8 cellular contexts compared by ENCODE assay signal in the genomic region with DNA sequence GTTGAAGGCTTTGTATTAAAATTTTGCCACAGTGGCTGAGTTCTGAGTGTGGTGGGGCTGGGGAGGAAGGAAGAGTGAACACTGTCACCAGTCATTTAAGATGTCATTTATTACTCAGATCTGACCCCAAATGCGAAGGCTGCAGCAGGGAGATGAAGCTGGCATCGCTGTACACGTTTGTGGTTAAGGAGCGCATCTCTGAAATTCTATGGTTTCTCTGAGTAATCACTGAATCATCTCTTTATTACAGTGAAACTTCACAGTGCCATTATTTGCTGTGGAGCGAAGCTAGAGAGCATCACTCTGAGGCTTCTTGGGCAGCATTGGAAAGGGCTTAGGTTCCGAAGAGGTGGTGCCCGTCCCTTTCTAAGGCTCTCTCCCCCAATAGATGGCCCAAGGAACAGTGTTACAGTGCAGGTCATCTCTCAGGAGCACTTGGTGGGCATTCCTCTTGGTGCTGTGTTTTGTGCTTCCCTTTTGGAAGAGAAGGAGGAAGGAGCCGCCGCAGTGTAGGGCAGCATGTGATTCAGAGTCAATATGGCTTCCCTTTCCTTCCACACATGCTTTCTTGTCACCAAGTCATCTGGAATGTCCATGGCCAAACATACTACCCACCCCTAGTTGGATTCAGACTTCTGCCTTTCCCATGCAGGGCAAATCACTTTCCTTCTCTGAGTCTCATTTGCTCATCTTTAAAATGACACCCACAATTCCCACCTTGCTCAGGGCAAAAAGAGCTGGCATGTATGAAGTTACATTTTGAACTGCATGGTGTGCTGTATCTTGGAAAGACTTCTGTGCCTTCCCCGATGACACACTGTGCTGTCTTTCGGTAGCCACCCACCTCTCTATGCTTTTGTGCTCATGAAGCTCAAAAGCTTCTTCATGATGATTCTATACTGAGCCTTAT. TPM values are rescaled to one million over a fixed set of nuclear protein-coding genes. Genes with fewer than 3 reads are reported as not detected.
DNase-seq lines count a peak whose midpoint lies in the region; ATAC-seq, FAIRE-seq and TF ChIP-seq lines count a peak whose summit lies in the region.

No MANE protein-coding gene starts in this region.

- no peak overlapping the region for H3K9ac ChIP-seq in MM.1S (ENCODE audit: low read length)

- no peaks in the 10 kb centered on the region; the same call in 1 of the 2 replicates for H3K9me2 ChIP-seq in MM.1S (replicated peaks; ENCODE audit: insufficient read depth, low read length)

- no peak overlapping the region for H3K4me2 ChIP-seq in MM.1S (ENCODE audit: low read depth, low read length)

- no peaks in the 10 kb centered on the region for H3K36me3 ChIP-seq in MM.1S (replicated peaks; ENCODE audit: insufficient read depth, low read length)

- H3F3A ChIP-seq in MM.1S (ENCODE audit: insufficient read depth, low read length) = peaks cover 6% of the 10 kb centered on the region; the same call in 1 of the 2 replicates

- H3K4me1 Mint-ChIP-seq in activated T-cell treated with anti-CD3 and anti-CD28 coated beads, Interleukin-2, amount 50 U/mL, for 72 hours (ENCODE audit: low read depth) = peaks cover 96% of the 10 kb centered on the region

- TF ChIP-seq CTCF in AG04449 (IDR thresholded peaks at IDR 0.05; ENCODE audit: insufficient read depth, low read length, missing control alignments) (no peak), MM.1S (IDR thresholded peaks at IDR 0.05; ENCODE audit: low read length) (no peak)

- DNase-seq in AG04449 (ENCODE audit: low read depth, low spot score) (peak; percentile 52), MV-4-11 (lab: John Stamatoyannopoulos, UW) (peak; percentile 46), islet precursor cell (peak; percentile 70), cerebellar cortex (ENCODE audit: low spot score) (no peak), frontal cortex (ENCODE audit: low spot score in 2 of 2) (no peak), MM.1S (no peak)
- DNase-seq in activated T-cell treated with anti-CD3 and anti-CD28 coated beads, Interleukin-2, amount 50 U/mL, for 72 hours = peak; percentile 78 to 86

- no peak overlapping the region; the same call in 1 of the 2 replicates for H3K4me3 ChIP-seq in AG04449 (ENCODE audit: low read depth, low read length)
- no peak overlapping the region for H3K4me3 ChIP-seq in MM.1S (ENCODE audit: low read length)

- no peaks in the 10 kb centered on the region for H3K27me3 Mint-ChIP-seq in activated T-cell treated with anti-CD3 and anti-CD28 coated beads, Interleukin-2, amount 50 U/mL, for 72 hours (ENCODE audit: low read depth)

- peak overlapping the region; percentile 76 to 80 for H3K4me3 Mint-ChIP-seq in activated T-cell treated with anti-CD3 and anti-CD28 coated beads, Interleukin-2, amount 50 U/mL, for 72 hours

- H3K36me3 Mint-ChIP-seq in activated T-cell treated with anti-CD3 and anti-CD28 coated beads, Interleukin-2, amount 50 U/mL, for 72 hours (ENCODE audit: insufficient read depth in 2 of 2) = peaks cover 13 to 14% of the 10 kb centered on the region in 2 donors

- no peaks in the 10 kb centered on the region for H3K27me3 ChIP-seq in MM.1S (replicated peaks; ENCODE audit: insufficient read depth, low read length)

- POLR2A ChIA-PET in AG04449 (lab: Yijun Ruan, JAX) = interaction anchor here (0.6 to 1.5 kb wide), 5 partner anchors 15 to 282 kb away, joined by 3 read pairs; no protein-coding TSS in a partner anchor

- H3K27ac Mint-ChIP-seq in activated T-cell treated with anti-CD3 and anti-CD28 coated beads, Interleukin-2, amount 50 U/mL, for 72 hours = peak overlapping the region; percentile 93

- H3K79me2 ChIP-seq in MM.1S (ENCODE audit: low read length) = no peaks in the 10 kb centered on the region

- no peaks in the 10 kb centered on the region for H4K20me1 ChIP-seq in MM.1S (ENCODE audit: insufficient read depth, low read length)

- H3K9me3 ChIP-seq in MM.1S (replicated peaks; ENCODE audit: insufficient read depth, low read length) = no peaks in the 10 kb centered on the region

- no peak overlapping the region for H3K27ac ChIP-seq in MM.1S (ENCODE audit: low read length)

- CTCF ChIA-PET in AG04449 (lab: Yijun Ruan, JAX) = interaction anchor here (1.0 to 6.4 kb wide), 10 partner anchors 10 to 324 kb away, joined by 3 to 76 read pairs (median 6); a partner anchor contains a TSS

- no peak overlapping the region for H2AFZ ChIP-seq in MM.1S (ENCODE audit: low read length)

- H3K4me1 ChIP-seq in MM.1S (ENCODE audit: low read length) = peaks cover 14% of the 10 kb centered on the region

- FAIRE-seq in frontal cortex (lab: Jason Lieb, UNC) = no peak

- peak; percentile 62 for ATAC-seq in GM21619 (IDR thresholded peaks at IDR 0.05; ENCODE audit: unreplicated experiment)
- peak; percentile 76 to 77 for ATAC-seq in activated T-cell treated with anti-CD3 and anti-CD28 coated beads, Interleukin-2, amount 50 U/mL, for 72 hours (replicated peaks in 1 of 2)

- H3K9me3 Mint-ChIP-seq in activated T-cell treated with anti-CD3 and anti-CD28 coated beads, Interleukin-2, amount 50 U/mL, for 72 hours = peaks cover 0 to 4% of the 10 kb centered on the region in 2 donors

RNA-seq across cellular contexts. Expression of a gene that starts 9.3 kb away (rescaled TPM):
- 1 to 10 TPM; 1.4 to 1.7 TPM for total RNA-seq in activated T-cell treated with anti-CD3 and anti-CD28 coated beads, Interleukin-2, amount 50 U/mL, for 72 hours
- total RNA-seq in frontal cortex = not detected

RNA-seq across cellular contexts. Expression of a gene that starts 33.7 kb away (rescaled TPM):
- total RNA-seq in activated T-cell treated with anti-CD3 and anti-CD28 coated beads, Interleukin-2, amount 50 U/mL, for 72 hours = not detected
- total RNA-seq in frontal cortex = not detected

Comparison
In these comparisons a context has a peak if more than half of its experiments do, and no peak if none do; other contexts are left out.
1. DNase-seq: peak in AG04449 (single experiment), MV-4-11 (single experiment), activated T-cell treated with anti-CD3 and anti-CD28 coated beads, Interleukin-2, amount 50 U/mL, for 72 hours (2 of 2) and islet precursor cell (single experiment); none in cerebellar cortex (single experiment), frontal cortex (0 of 2) and MM.1S (single experiment).